ENCODE assay signal across 1 cellular context in genomic region chr12:75511116-75512048, GRCh38.
TF ChIP-seq lines count a peak whose summit lies in the region.

Gene KRR1, minus strand, starts transcription at chr12:75511609. Its CDS starts 12 bp downstream, at chr12:75511597.

TF ChIP-seq in HEK293, 187 proteins besides CTCF, POLR2A, EP300 and RAD21 (continued from another document):
- TF ChIP-seq, protein P1, sequence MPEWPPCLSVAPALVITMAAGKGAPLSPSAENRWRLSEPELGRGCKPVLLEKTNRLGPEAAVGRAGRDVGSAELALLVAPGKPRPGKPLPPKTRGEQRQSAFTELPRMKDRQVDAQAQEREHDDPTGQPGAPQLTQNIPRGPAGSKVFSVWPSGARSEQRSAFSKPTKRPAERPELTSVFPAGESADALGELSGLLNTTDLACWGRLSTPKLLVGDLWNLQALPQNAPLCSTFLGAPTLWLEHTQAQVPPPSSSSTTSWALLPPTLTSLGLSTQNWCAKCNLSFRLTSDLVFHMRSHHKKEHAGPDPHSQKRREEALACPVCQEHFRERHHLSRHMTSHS (tag by site-specific recombination; IDR thresholded peaks at IDR 0.05): no peak
- TF ChIP-seq ZNF133 (tag by site-specific recombination; IDR thresholded peaks at IDR 0.05) (no peak; the same call in 1 of the 2 replicates), KLF16 (tag by site-specific recombination; IDR thresholded peaks at IDR 0.05) (0 out of 2 replicates have a peak, but pooled peaks have one; percentile 54), ZFP41 (tag by site-specific recombination; IDR thresholded peaks at IDR 0.05; ENCODE audit: borderline replicate concordance) (no peak), ZNF560 (tag by site-specific recombination; IDR thresholded peaks at IDR 0.05; ENCODE audit: borderline replicate concordance) (no peak), ZNF843 (tag by site-specific recombination; IDR thresholded peaks at IDR 0.05) (peak; percentile 23; the same call in 1 of the 2 replicates), ZNF112 (tag by site-specific recombination; IDR thresholded peaks at IDR 0.05) (no peak), ZNF121 (tag by site-specific recombination; IDR thresholded peaks at IDR 0.05) (no peak), ZFP69B (tag by site-specific recombination; IDR thresholded peaks at IDR 0.05) (peak; percentile 76), ZNF621 (tag by site-specific recombination; IDR thresholded peaks at IDR 0.05) (no peak), IKZF3 (tag by site-specific recombination; IDR thresholded peaks at IDR 0.05) (0 out of 2 replicates have a peak, but pooled peaks have one; percentile 18)
